ENCODE assay signal across 30 cellular contexts in genomic region chr10:72659694-72660093, GRCh38.
DNase-seq lines count a peak whose midpoint lies in the region; ATAC-seq and TF ChIP-seq lines count a peak whose summit lies in the region.
"Had no signal": no experiment of that assay in that cellular context is flagged by ENCODE, and none has a peak within 500 bp of the region (broad histone marks: within the 10 kb centered on the region; RNA-seq: fewer than 3 reads in every experiment).

No MANE protein-coding gene starts in this region.

- CTCF ChIA-PET in HEK293T (lab: Yijun Ruan, JAX): no interaction called here

- POLR2A ChIA-PET in HEK293T (lab: Yijun Ruan, JAX): no interaction called here

- no peak for ATAC-seq in HG02798 (IDR thresholded peaks at IDR 0.05; ENCODE audit: poor library complexity, unreplicated experiment)
- no peak for ATAC-seq in GM19351 (IDR thresholded peaks at IDR 0.05; ENCODE audit: unreplicated experiment)
- ATAC-seq in GM19452 (IDR thresholded peaks at IDR 0.05; ENCODE audit: unreplicated experiment): no peak
- ATAC-seq: gastroesophageal sphincter; lower lobe of right lung; stimulated activated naive CD8-positive, alpha-beta T cell treated with anti-CD3 and anti-CD28 coated beads, Interleukin-15, amount 100 ng/mL, for 72 hours had no signal

- DNase-seq in ELF-1 (ENCODE audit: low read depth, low spot score): peak; percentile 12
- no peak for DNase-seq in HEK293T (ENCODE audit: extremely low spot score)
- DNase-seq in amniotic epithelial cell (ENCODE audit: low read depth): peak; percentile 32
- DNase-seq in left kidney (ENCODE audit: low read depth, low spot score): peak; percentile 55
- DNase-seq in posterior cingulate gyrus: no peak
- DNase-seq: activated CD4-positive, alpha-beta T cell treated with anti-CD3 and anti-CD28 coated beads for 1 hour; activated T-cell treated with anti-CD3 and anti-CD28 coated beads for 4 hours; AML-193; CD4-positive, alpha-beta T cell; central memory CD4-positive, alpha-beta T cell; dermis blood vessel endothelial cell; GDM1; HFFc6; islet precursor cell; KBM-7; lower lobe of right lung; MG63; NCI-H1436 treated with DMSO at 0.1 percent for 48 hours; NCI-H524; retina; Right ventricle myocardium superior; small intestine; stimulated activated CD4-positive, alpha-beta T cell treated with anti-CD3 and anti-CD28 coated beads, Interleukin-1b, Interleukin-23, amount 100 ng/mL, for 48 hours; stimulated activated CD8-positive, alpha-beta memory T cell treated with anti-CD3 and anti-CD28 coated beads, Interleukin-4, amount 100 ng/mL, for 48 hours; stimulated activated naive CD8-positive, alpha-beta T cell treated with anti-CD3 and anti-CD28 coated beads, Interleukin-15, amount 100 ng/mL, for 72 hours; T-helper 2 cell had no signal

- intact Hi-C loops in posterior cingulate gyrus (cut with DNase I): no loop called here

TF ChIP-seq in HEK293T, 16 proteins besides CTCF, POLR2A, EP300 and RAD21:
- no peak for TF ChIP-seq FOXM1 (IDR thresholded peaks at IDR 0.05; ENCODE audit: borderline replicate concordance)
- TF ChIP-seq LEF1 (IDR thresholded peaks at IDR 0.05; ENCODE audit: borderline replicate concordance): no peak
- TF ChIP-seq HDGF (IDR thresholded peaks at IDR 0.05; ENCODE audit: borderline replicate concordance): no peak
- no peak for TF ChIP-seq SP1 (IDR thresholded peaks at IDR 0.05)
- TF ChIP-seq ZNF384 (IDR thresholded peaks at IDR 0.05): peak; percentile 24; the same call in 1 of the 2 replicates
- 0 out of 2 replicates have a peak, but pooled peaks have one; percentile 1 for TF ChIP-seq TARDBP (IDR thresholded peaks at IDR 0.05)

Comparison
In these comparisons a context has a peak if more than half of its experiments do, and no peak if none do; other contexts are left out.
1. DNase-seq: peak in ELF-1 (single experiment), amniotic epithelial cell (single experiment) and left kidney (single experiment); none in HEK293T (single experiment) and posterior cingulate gyrus (0 of 10).